In genomic region chr12:63420206-63420644, GRCh38 we compare ENCODE assay signal across 9 cellular contexts.
DNase-seq lines count a peak whose midpoint lies in the region; ATAC-seq and TF ChIP-seq lines count a peak whose summit lies in the region.
"Had no signal": no experiment of that assay in that cellular context is flagged by ENCODE, and none has a peak within 500 bp of the region (broad histone marks: within the 10 kb centered on the region; RNA-seq: fewer than 3 reads in every experiment).

No MANE protein-coding gene starts in this region.

- H3K27me3 Mint-ChIP-seq in naive thymus-derived CD4-positive, alpha-beta T cell, result peaks cover 0 to 4% (median 0%) of the 10 kb centered on the region in 5 donors
- H3K27me3 Mint-ChIP-seq in activated T-cell treated with anti-CD3 and anti-CD28 coated beads, Interleukin-2, amount 50 U/mL, for 24 hours, result peaks cover 2% of the 10 kb centered on the region

- TF ChIP-seq CTCF in AG04449 (IDR thresholded peaks at IDR 0.05; ENCODE audit: insufficient read depth, low read length, missing control alignments), result peak; percentile 74
- TF ChIP-seq CTCF in GM12865 (IDR thresholded peaks at IDR 0.05; ENCODE audit: insufficient read depth, low read depth, low read length, missing control alignments), result peak; percentile 57
- peak; percentile 32; the same call in 1 of the 2 replicates for TF ChIP-seq CTCF in HEK293 (tag by site-specific recombination; IDR thresholded peaks at IDR 0.05)
- peak; percentile 83 for TF ChIP-seq CTCF in Loucy (conservative IDR thresholded peaks at IDR 0.05; ENCODE audit: low read length)
- TF ChIP-seq CTCF in Peyer's patch (IDR thresholded peaks at IDR 0.05), result peak in 4 of 6 experiments; percentile 17 to 39 (median 26)

- peak overlapping the region; percentile 42 for H2AFZ ChIP-seq in Loucy (ENCODE audit: low read length)
- H2AFZ ChIP-seq: parathyroid adenoma had no signal

- no peaks in the 10 kb centered on the region for H3K79me2 ChIP-seq in Loucy (ENCODE audit: insufficient read depth, low read length)
- H3K79me2 ChIP-seq: parathyroid adenoma had no signal

- DNase-seq in AG04449 (ENCODE audit: low read depth, low spot score), result peak; percentile 5
- peak; percentile 75 for DNase-seq in GM12865 (ENCODE audit: low read depth)
- DNase-seq in Peyer's patch, result peak in 2 of 3 donors; percentile 18 to 58
- peak; percentile 39 for DNase-seq in cerebellar cortex (ENCODE audit: low spot score)
- DNase-seq in naive thymus-derived CD4-positive, alpha-beta T cell, result peak in 5 of 9 donors; percentile 3 to 26 (median 5)
- DNase-seq in activated T-cell treated with anti-CD3 and anti-CD28 coated beads, Interleukin-2, amount 50 U/mL, for 24 hours, result no peak

- H3K4me3 Mint-ChIP-seq in naive thymus-derived CD4-positive, alpha-beta T cell, result no peak overlapping the region
- H3K4me3 Mint-ChIP-seq in activated T-cell treated with anti-CD3 and anti-CD28 coated beads, Interleukin-2, amount 50 U/mL, for 24 hours, result no peak overlapping the region

- H3K9me2 ChIP-seq in Loucy (replicated peaks; ENCODE audit: low read depth, low read length), result no peaks in the 10 kb centered on the region

- peaks cover 0 to 26% (median 2%) of the 10 kb centered on the region in 11 donors for H3K9me3 Mint-ChIP-seq in naive thymus-derived CD4-positive, alpha-beta T cell
- peaks cover 2% of the 10 kb centered on the region for H3K9me3 Mint-ChIP-seq in activated T-cell treated with anti-CD3 and anti-CD28 coated beads, Interleukin-2, amount 50 U/mL, for 24 hours

- H3K4me3 ChIP-seq in AG04449 (ENCODE audit: low read depth, low read length) (no peak overlapping the region), GM12865 (ENCODE audit: low read depth, low read length) (no peak overlapping the region), HEK293 (ENCODE audit: low read depth, low read length) (no peak overlapping the region), Loucy (ENCODE audit: low read length, poor library complexity, severe bottlenecking) (no peak overlapping the region), Peyer's patch (no peak overlapping the region)
- H3K4me3 ChIP-seq in naive thymus-derived CD4-positive, alpha-beta T cell (ENCODE audit: low read length), result no peak overlapping the region

- no peak overlapping the region for H3K27ac Mint-ChIP-seq in naive thymus-derived CD4-positive, alpha-beta T cell
- H3K27ac Mint-ChIP-seq in activated T-cell treated with anti-CD3 and anti-CD28 coated beads, Interleukin-2, amount 50 U/mL, for 24 hours, result no peak overlapping the region

- no peak overlapping the region for H3K4me2 ChIP-seq in Loucy (ENCODE audit: low read depth, low read length, poor library complexity, severe bottlenecking)

- H3K27me3 ChIP-seq in Loucy (ENCODE audit: insufficient read depth, low read length, poor library complexity, severe bottlenecking) (no peaks in the 10 kb centered on the region), Peyer's patch (no peaks in the 10 kb centered on the region)
- H3K27me3 ChIP-seq in naive thymus-derived CD4-positive, alpha-beta T cell (ENCODE audit: control insufficient read depth in 2 of 2, insufficient read depth in 2 of 2, low read length in 2 of 2), result no peaks in the 10 kb centered on the region

- H3F3A ChIP-seq in Loucy (ENCODE audit: low read depth), result no peaks in the 10 kb centered on the region

- H4K20me1 ChIP-seq in Loucy (ENCODE audit: insufficient read depth, low read length, poor library complexity, severe bottlenecking), result no peaks in the 10 kb centered on the region

- H3K36me3 ChIP-seq in HEK293 (ENCODE audit: control insufficient read depth in 2 of 2, insufficient read depth in 1 of 2, low read length in 2 of 2) (no peaks in the 10 kb centered on the region), Loucy (ENCODE audit: insufficient read depth, low read length) (no peaks in the 10 kb centered on the region), Peyer's patch (no peaks in the 10 kb centered on the region)
- no peaks in the 10 kb centered on the region for H3K36me3 ChIP-seq in naive thymus-derived CD4-positive, alpha-beta T cell (ENCODE audit: control insufficient read depth in 2 of 3, insufficient read depth in 3 of 3, low read length in 3 of 3)

- H3K4me1 Mint-ChIP-seq in naive thymus-derived CD4-positive, alpha-beta T cell, result no peaks in the 10 kb centered on the region
- no peaks in the 10 kb centered on the region for H3K4me1 Mint-ChIP-seq in activated T-cell treated with anti-CD3 and anti-CD28 coated beads, Interleukin-2, amount 50 U/mL, for 24 hours (ENCODE audit: low read depth)

- intact Hi-C loops in naive thymus-derived CD4-positive, alpha-beta T cell (cut with micrococcal nuclease), result no loop called here

- POLR2A ChIA-PET in AG04449 (lab: Yijun Ruan, JAX), result no interaction called here
- POLR2A ChIA-PET in HEK293 (lab: Yijun Ruan, JAX), result interaction anchor here (0.9 kb wide), 1 partner anchor 248 kb away, joined by 3 read pairs; the partner anchor contains the start of gene DPY19L2
- POLR2A ChIA-PET in naive thymus-derived CD4-positive, alpha-beta T cell (lab: Charles Lee), result no interaction called here

- H3K27ac ChIP-seq in HEK293 (ENCODE audit: extremely low read depth, low read depth, low read length), result no peak overlapping the region
- no peak overlapping the region for H3K27ac ChIP-seq in Peyer's patch
- H3K27ac ChIP-seq in naive thymus-derived CD4-positive, alpha-beta T cell (ENCODE audit: low read depth, low read length), result no peak overlapping the region
- H3K27ac ChIP-seq: parathyroid adenoma had no signal

- H3K4me1 ChIP-seq in HEK293 (ENCODE audit: control insufficient read depth, insufficient read depth, low read length) (no peaks in the 10 kb centered on the region), Loucy (ENCODE audit: insufficient read depth, low read length, poor library complexity, severe bottlenecking) (no peaks in the 10 kb centered on the region), Peyer's patch (no peaks in the 10 kb centered on the region)
- no peaks in the 10 kb centered on the region for H3K4me1 ChIP-seq in naive thymus-derived CD4-positive, alpha-beta T cell (ENCODE audit: control insufficient read depth in 2 of 2, insufficient read depth in 2 of 2, low read length in 2 of 2)
- H3K4me1 ChIP-seq: parathyroid adenoma had no signal

- no peak overlapping the region for H3K9ac ChIP-seq in Loucy (ENCODE audit: low read depth, low read length, poor library complexity, severe bottlenecking)
- H3K9ac ChIP-seq: parathyroid adenoma had no signal

- ATAC-seq in naive thymus-derived CD4-positive, alpha-beta T cell, result peak; percentile 47

- peaks cover 0 to 2% (median 0%) of the 10 kb centered on the region in 5 donors for H3K36me3 Mint-ChIP-seq in naive thymus-derived CD4-positive, alpha-beta T cell
- no peaks in the 10 kb centered on the region for H3K36me3 Mint-ChIP-seq in activated T-cell treated with anti-CD3 and anti-CD28 coated beads, Interleukin-2, amount 50 U/mL, for 24 hours (ENCODE audit: low read depth)

- TF ChIP-seq POLR2A in Peyer's patch (IDR thresholded peaks at IDR 0.05), result no peak

- no peaks in the 10 kb centered on the region for H3K9me3 ChIP-seq in HEK293 (ENCODE audit: control insufficient read depth, insufficient read depth, low read depth, low read length)
- H3K9me3 ChIP-seq in Loucy (ENCODE audit: insufficient read depth, low read depth, low read length), result no peaks in the 10 kb centered on the region; the same call in 1 of the 2 replicates
- peaks cover 0 to 4% (median 0%) of the 10 kb centered on the region in 4 donors for H3K9me3 ChIP-seq in Peyer's patch
- H3K9me3 ChIP-seq in naive thymus-derived CD4-positive, alpha-beta T cell (ENCODE audit: control insufficient read depth in 2 of 3, low read length in 3 of 3), result no peaks in the 10 kb centered on the region

- CTCF ChIA-PET in AG04449 (lab: Yijun Ruan, JAX), result interaction anchor here (0.6 to 6.3 kb wide), 21 partner anchors 8 to 399 kb away, joined by 3 to 78 read pairs (median 3); partner anchors contain the start of gene AVPR1A
- CTCF ChIA-PET in HEK293 (lab: Yijun Ruan, JAX), result interaction anchor here (0.6 to 2.1 kb wide), 30 partner anchors 9 to 1188 kb away, joined by 3 to 14 read pairs (median 4); partner anchors contain the start of genes C12orf56 and DPY19L2
- CTCF ChIA-PET in naive thymus-derived CD4-positive, alpha-beta T cell (lab: Charles Lee), result interaction anchor here (0.5 kb wide), 1 partner anchor 487 kb away, joined by 3 read pairs; no protein-coding TSS in a partner anchor

TF ChIP-seq in HEK293, 187 proteins besides CTCF, POLR2A, EP300 and RAD21 (continues in another document):
- no peak for TF ChIP-seq ZNF324 (tag by site-specific recombination; IDR thresholded peaks at IDR 0.05)
- no peak for TF ChIP-seq ZNF169 (tag by site-specific recombination; IDR thresholded peaks at IDR 0.05)
- no peak for TF ChIP-seq OVOL3 (tag by site-specific recombination; IDR thresholded peaks at IDR 0.05)
- no peak for TF ChIP-seq ZNF707 (tag by site-specific recombination; IDR thresholded peaks at IDR 0.05)
- no peak for TF ChIP-seq ZNF76 (tag by site-specific recombination; IDR thresholded peaks at IDR 0.05; ENCODE audit: borderline replicate concordance, low read depth)
- TF ChIP-seq ZNF274 (IDR thresholded peaks at IDR 0.05; ENCODE audit: low read length), result no peak
- no peak for TF ChIP-seq ZNF274 (tag by site-specific recombination; IDR thresholded peaks at IDR 0.05; ENCODE audit: borderline replicate concordance)
- no peak for TF ChIP-seq ZNF548 (tag by site-specific recombination; IDR thresholded peaks at IDR 0.05)
- TF ChIP-seq, protein P1, sequence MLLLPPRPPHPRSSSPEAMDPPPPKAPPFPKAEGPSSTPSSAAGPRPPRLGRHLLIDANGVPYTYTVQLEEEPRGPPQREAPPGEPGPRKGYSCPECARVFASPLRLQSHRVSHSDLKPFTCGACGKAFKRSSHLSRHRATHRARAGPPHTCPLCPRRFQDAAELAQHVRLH (tag by site-specific recombination; IDR thresholded peaks at IDR 0.05), result peak; percentile 61; the same call in 1 of the 2 replicates
- no peak for TF ChIP-seq BCL11A (tag by site-specific recombination; IDR thresholded peaks at IDR 0.05; ENCODE audit: low read depth)
- no peak for TF ChIP-seq RBAK (tag by site-specific recombination; IDR thresholded peaks at IDR 0.05)
- no peak for TF ChIP-seq ZNF292 (tag by site-specific recombination; IDR thresholded peaks at IDR 0.05; ENCODE audit: borderline replicate concordance, low read depth)
- TF ChIP-seq BCL11B (tag by site-specific recombination; IDR thresholded peaks at IDR 0.05; ENCODE audit: low read depth), result no peak

Comparison
In these comparisons a context has a peak if more than half of its experiments do, and no peak if none do; other contexts are left out.
1. CTCF ChIP-seq: peak in every context shown above with its lines; median percentile 83 in Loucy; 74 in AG04449; 57 in GM12865; 32 in HEK293; 26 in Peyer's patch.